ENCODE assay signal across 22 cellular contexts in the genomic region with DNA sequence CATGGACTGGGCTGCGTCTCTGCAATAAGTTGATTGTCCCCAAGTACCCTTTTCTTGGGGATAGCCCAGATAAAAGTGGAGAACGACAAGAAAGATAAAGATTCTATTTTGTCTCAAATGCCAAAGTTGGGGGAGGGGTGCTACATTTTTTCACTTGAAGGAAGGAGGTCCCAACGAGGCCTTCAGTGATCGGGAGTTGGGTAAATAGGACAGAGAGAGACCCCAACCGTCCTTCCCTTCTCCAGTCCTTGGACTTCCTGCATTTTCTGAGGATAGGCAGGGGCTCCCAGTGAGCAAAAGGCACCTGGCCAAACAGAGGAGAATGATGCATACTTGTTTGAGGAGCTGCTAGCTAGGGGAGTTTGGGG. TPM values are rescaled to one million over a fixed set of nuclear protein-coding genes. Genes with fewer than 3 reads are reported as not detected.
A peak's percentile ranks its signal among the peaks of the same experiment; 100 is the strongest.
DNase-seq lines count a peak whose midpoint lies in the region; ATAC-seq, FAIRE-seq and TF ChIP-seq lines count a peak whose summit lies in the region.
"Had no signal": no experiment of that assay in that cellular context is flagged by ENCODE, and none has a peak within 500 bp of the region (broad histone marks: within the 10 kb centered on the region; RNA-seq: fewer than 3 reads in every experiment).

No MANE protein-coding gene starts in this region.

- CTCF ChIA-PET in activated CD8-positive, alpha-beta T cell treated with anti-CD3 and anti-CD28 coated beads for 36 hours (lab: Charles Lee), result interaction anchor here (1.8 kb wide), 1 partner anchor 24 kb away, joined by 3 read pairs; no protein-coding TSS in a partner anchor

- ATAC-seq in activated CD8-positive, alpha-beta T cell treated with anti-CD3 and anti-CD28 coated beads for 36 hours, result no peak
- ATAC-seq: Panc1 had no signal

- H3K9me3 Mint-ChIP-seq in activated naive CD4-positive, alpha-beta T cell treated with anti-CD3 and anti-CD28 coated beads, Interleukin-2, amount 50 U/mL, for 24 hours, result no peaks in the 10 kb centered on the region
- peaks cover 26% of the 10 kb centered on the region for H3K9me3 Mint-ChIP-seq in astrocyte (ENCODE audit: unreplicated experiment)
- no peaks in the 10 kb centered on the region for H3K9me3 Mint-ChIP-seq in activated CD8-positive, alpha-beta T cell treated with anti-CD3 and anti-CD28 coated beads for 36 hours

- no peak for DNase-seq in activated naive CD4-positive, alpha-beta T cell treated with Interleukin-2 at 50 U/mL for 16 hours
- no peak for DNase-seq in astrocyte (ENCODE audit: low read depth)
- peak; percentile 58 for DNase-seq in osteoblast (ENCODE audit: insufficient read length, low spot score, missing footprints)
- no peak for DNase-seq in H4 (ENCODE audit: low spot score)
- DNase-seq in esophagus muscularis mucosa (ENCODE audit: extremely low spot score), result no peak
- DNase-seq in activated CD8-positive, alpha-beta T cell treated with anti-CD3 and anti-CD28 coated beads for 36 hours, result no peak
- DNase-seq: BE2C; CD4-positive, alpha-beta memory T cell; DMS79 treated with DMSO at 0.1 percent for 48 hours; GDM1; MG63; NCI-H1092 treated with DMSO at 0.1 percent for 48 hours; NCI-H187; NCI-H446 treated with DMSO at 0.1 percent for 48 hours; NCI-H774; Right ventricle myocardium superior had no signal

- POLR2A ChIA-PET in activated CD8-positive, alpha-beta T cell treated with anti-CD3 and anti-CD28 coated beads for 36 hours (lab: Charles Lee), result no interaction called here

- H3K4me1 Mint-ChIP-seq in activated naive CD4-positive, alpha-beta T cell treated with anti-CD3 and anti-CD28 coated beads, Interleukin-2, amount 50 U/mL, for 24 hours, result peaks cover 26% of the 10 kb centered on the region
- H3K4me1 Mint-ChIP-seq in astrocyte (ENCODE audit: low read depth, unreplicated experiment), result peaks cover 2% of the 10 kb centered on the region
- peaks cover 23% of the 10 kb centered on the region for H3K4me1 Mint-ChIP-seq in activated CD8-positive, alpha-beta T cell treated with anti-CD3 and anti-CD28 coated beads for 36 hours (ENCODE audit: low read depth)

- no peak overlapping the region for H3K9ac ChIP-seq in astrocyte (ENCODE audit: low read length)
- H3K9ac ChIP-seq: KMS-11 had no signal

- H3K4me2 ChIP-seq in astrocyte (ENCODE audit: low read length) (no peak overlapping the region), osteoblast (ENCODE audit: insufficient read depth, low read length) (no peak overlapping the region)
- H3K4me2 ChIP-seq: KMS-11 had no signal

- H4K20me1 ChIP-seq in astrocyte (ENCODE audit: insufficient read depth, low read length) (no peaks in the 10 kb centered on the region), osteoblast (ENCODE audit: insufficient read depth, low read length) (no peaks in the 10 kb centered on the region)

- peaks cover 80% of the 10 kb centered on the region for H3K27me3 ChIP-seq in astrocyte (ENCODE audit: insufficient read depth, low read length)
- peaks cover 88% of the 10 kb centered on the region for H3K27me3 ChIP-seq in osteoblast (ENCODE audit: insufficient read depth, low read length)
- H3K27me3 ChIP-seq in esophagus muscularis mucosa, result peaks cover 7 to 100% (median 83%) of the 10 kb centered on the region in 4 donors
- H3K27me3 ChIP-seq: MG63 had no signal

- H3K4me3 ChIP-seq in astrocyte (ENCODE audit: insufficient read depth, low read depth, low read length) (no peak overlapping the region), osteoblast (ENCODE audit: insufficient read depth, low read length) (no peak overlapping the region), esophagus muscularis mucosa (no peak overlapping the region)
- H3K4me3 ChIP-seq: MG63 had no signal

- TF ChIP-seq CTCF in astrocyte (IDR thresholded peaks at IDR 0.05; ENCODE audit: insufficient read depth, low read depth, low read length), result no peak
- TF ChIP-seq CTCF in osteoblast (IDR thresholded peaks at IDR 0.05; ENCODE audit: extremely low read depth, low read depth, low read length), result no peak
- TF ChIP-seq CTCF in esophagus muscularis mucosa (IDR thresholded peaks at IDR 0.05), result no peak
- no peak for TF ChIP-seq CTCF in activated CD8-positive, alpha-beta T cell treated with anti-CD3 and anti-CD28 coated beads for 36 hours (IDR thresholded peaks at IDR 0.05)

- H2AFZ ChIP-seq in astrocyte (ENCODE audit: low read depth, low read length) (no peak overlapping the region), osteoblast (ENCODE audit: low read length) (no peak overlapping the region)

- no peaks in the 10 kb centered on the region for H3K36me3 ChIP-seq in astrocyte (ENCODE audit: insufficient read depth, low read length)
- no peaks in the 10 kb centered on the region for H3K36me3 ChIP-seq in osteoblast (ENCODE audit: insufficient read depth, low read length)
- H3K36me3 ChIP-seq in esophagus muscularis mucosa, result no peaks in the 10 kb centered on the region
- H3K36me3 ChIP-seq: BE2C had no signal

- peaks cover 56% of the 10 kb centered on the region for H3K27me3 Mint-ChIP-seq in activated naive CD4-positive, alpha-beta T cell treated with anti-CD3 and anti-CD28 coated beads, Interleukin-2, amount 50 U/mL, for 24 hours
- peaks cover 80% of the 10 kb centered on the region for H3K27me3 Mint-ChIP-seq in astrocyte (ENCODE audit: low read depth, unreplicated experiment)
- peaks cover 77% of the 10 kb centered on the region for H3K27me3 Mint-ChIP-seq in activated CD8-positive, alpha-beta T cell treated with anti-CD3 and anti-CD28 coated beads for 36 hours

- TF ChIP-seq EP300 in esophagus muscularis mucosa (IDR thresholded peaks at IDR 0.05), result no peak

- H3K79me2 ChIP-seq in astrocyte (ENCODE audit: insufficient read depth, low read length), result peaks cover 3% of the 10 kb centered on the region
- no peaks in the 10 kb centered on the region for H3K79me2 ChIP-seq in osteoblast (ENCODE audit: insufficient read depth, low read length)

- intact Hi-C loops in esophagus muscularis mucosa (cut with DNase I), result no loop called here
- intact Hi-C loops in activated CD8-positive, alpha-beta T cell treated with anti-CD3 and anti-CD28 coated beads for 36 hours (cut with micrococcal nuclease), result no loop called here

- no peak for TF ChIP-seq POLR2A in esophagus muscularis mucosa (IDR thresholded peaks at IDR 0.05; ENCODE audit: low read depth)

- H3K27ac ChIP-seq in astrocyte (ENCODE audit: low read depth, low read length) (no peak overlapping the region), osteoblast (ENCODE audit: low read depth, low read length) (no peak overlapping the region), esophagus muscularis mucosa (replicated peaks in 1 of 4) (no peak overlapping the region)
- H3K27ac ChIP-seq: KMS-11 had no signal

- WGBS in esophagus muscularis mucosa, result 9% methylated on average over 5 of the region's 5 CpGs

- H3K36me3 Mint-ChIP-seq in activated naive CD4-positive, alpha-beta T cell treated with anti-CD3 and anti-CD28 coated beads, Interleukin-2, amount 50 U/mL, for 24 hours, result no peaks in the 10 kb centered on the region
- H3K36me3 Mint-ChIP-seq in astrocyte (ENCODE audit: low read depth, unreplicated experiment), result peaks cover 2% of the 10 kb centered on the region
- H3K36me3 Mint-ChIP-seq in activated CD8-positive, alpha-beta T cell treated with anti-CD3 and anti-CD28 coated beads for 36 hours (ENCODE audit: low read depth), result no peaks in the 10 kb centered on the region

- no peak for FAIRE-seq in astrocyte (lab: Jason Lieb, UNC)
- FAIRE-seq: GM12892, GM19239, H54 had no signal

- H3K27ac Mint-ChIP-seq in activated naive CD4-positive, alpha-beta T cell treated with anti-CD3 and anti-CD28 coated beads, Interleukin-2, amount 50 U/mL, for 24 hours, result peak overlapping the region; percentile 39
- peak overlapping the region; percentile 77 for H3K27ac Mint-ChIP-seq in astrocyte (ENCODE audit: unreplicated experiment)
- no peak overlapping the region for H3K27ac Mint-ChIP-seq in activated CD8-positive, alpha-beta T cell treated with anti-CD3 and anti-CD28 coated beads for 36 hours

- H3K4me1 ChIP-seq in astrocyte (ENCODE audit: insufficient read depth, low read length) (peaks cover 6% of the 10 kb centered on the region), osteoblast (ENCODE audit: insufficient read depth, low read length) (peaks cover 6% of the 10 kb centered on the region), esophagus muscularis mucosa (peaks cover 31 to 78% (median 62%) of the 10 kb centered on the region in 4 donors)
- H3K4me1 ChIP-seq: BE2C had no signal

- H3K9me3 ChIP-seq in astrocyte (ENCODE audit: insufficient read depth, low read depth, low read length) (peaks cover 3% of the 10 kb centered on the region), osteoblast (ENCODE audit: low read depth, low read length) (no peaks in the 10 kb centered on the region), esophagus muscularis mucosa (no peaks in the 10 kb centered on the region)
- H3K9me3 ChIP-seq: BE2C, MG63 had no signal

- no peak overlapping the region for H3K4me3 Mint-ChIP-seq in activated naive CD4-positive, alpha-beta T cell treated with anti-CD3 and anti-CD28 coated beads, Interleukin-2, amount 50 U/mL, for 24 hours
- no peak overlapping the region for H3K4me3 Mint-ChIP-seq in astrocyte (ENCODE audit: unreplicated experiment)
- H3K4me3 Mint-ChIP-seq in activated CD8-positive, alpha-beta T cell treated with anti-CD3 and anti-CD28 coated beads for 36 hours, result no peak overlapping the region

RNA-seq across cellular contexts. Expression of a gene that starts 3.4 kb away (rescaled TPM):
- total RNA-seq in astrocyte (0.09 TPM in 1 of 2 replicates, not detected in the other), osteoblast (0.29 and 0.72 TPM in 2 replicates), esophagus muscularis mucosa (under 1 TPM in 3 of 4 donors, not detected in 1; 0.11 to 0.17 (median 0.13) TPM)
- 0.06 and 0.35 TPM in 2 replicates for total RNA-seq in H4 (2014; rRNA removed; shearing (Covaris generic))
- not detected for total RNA-seq in activated CD8-positive, alpha-beta T cell treated with anti-CD3 and anti-CD28 coated beads for 36 hours
- total RNA-seq: CD4-positive, alpha-beta memory T cell; Right ventricle myocardium superior had no signal
